29 cellular contexts compared by ENCODE assay signal in genomic region chr6:96410467-96410866, GRCh38.
"Had no signal": no experiment of that assay in that cellular context is flagged by ENCODE, and none has a peak within 500 bp of the region (broad histone marks: within the 10 kb centered on the region; RNA-seq: fewer than 3 reads in every experiment).

No MANE protein-coding gene starts in this region.

- ATAC-seq: Panc1, Right ventricle myocardium inferior, SK-N-SH treated with all-trans-retinoic acid at 6 μM for 48 hours, T-cell had no signal

- DNase-seq: Karpas-422, KBM-7, MM.1S, NCI-H1048, NCI-H1092 treated with DMSO at 0.1 percent for 48 hours, NCI-H1105 treated with DMSO at 0.1 percent for 48 hours, NCI-H1417, NCI-H1436, NCI-H146, NCI-H1694, NCI-H187, NCI-H1930, NCI-H2029 treated with DMSO at 0.1 percent for 48 hours, NCI-H2081 treated with DMSO at 0.1 percent for 48 hours, NCI-H2107, NCI-H226, NCI-H446 treated with DMSO at 0.1 percent for 48 hours, NCI-H510A, NCI-H524, NCI-H526, NCI-H774, PC-9, SHP77, SIG-M5, SJCRH30, T-cell had no signal
